Comparison of ENCODE assay signal across 12 cellular contexts in the genomic region with DNA sequence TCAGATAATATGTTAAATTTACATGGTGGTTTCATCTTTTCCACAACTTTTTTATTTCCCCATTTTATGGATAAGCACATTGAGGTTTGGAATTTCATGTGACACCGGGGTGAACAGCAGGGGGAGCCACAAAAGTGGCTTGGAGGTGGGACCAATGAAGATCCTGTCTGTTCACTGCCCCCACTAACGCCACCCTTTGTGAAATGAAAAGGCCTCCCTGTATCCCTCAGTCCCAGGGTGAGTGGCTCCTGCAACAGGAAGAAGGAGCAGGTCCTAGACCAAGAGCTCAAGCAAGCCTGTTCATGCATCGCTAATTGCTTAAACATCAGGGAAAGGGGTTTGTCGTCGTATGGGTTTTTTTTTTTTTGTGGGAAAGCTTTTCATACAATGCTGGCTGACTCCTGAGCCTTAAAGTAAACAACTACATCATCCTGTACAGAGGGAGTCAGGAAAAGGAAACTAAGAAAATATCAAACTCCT.
A peak's percentile ranks its signal among the peaks of the same experiment; 100 is the strongest.
DNase-seq lines count a peak whose midpoint lies in the region; ATAC-seq, FAIRE-seq and TF ChIP-seq lines count a peak whose summit lies in the region.
"Had no signal": no experiment of that assay in that cellular context is flagged by ENCODE, and none has a peak within 500 bp of the region (broad histone marks: within the 10 kb centered on the region; RNA-seq: fewer than 3 reads in every experiment).

No MANE protein-coding gene starts in this region.

- TF ChIP-seq POLR2A in IMR-90 (IDR thresholded peaks at IDR 0.05; ENCODE audit: low read depth, low read length) = no peak
- TF ChIP-seq POLR2A in HepG2 (IDR thresholded peaks at IDR 0.05; ENCODE audit: insufficient read depth in 1 of 2, low read depth in 2 of 2, low read length in 2 of 2) = no peak

- H3K27me3 ChIP-seq in IMR-90 (ENCODE audit: control insufficient read depth, insufficient read depth, low read length) = no peaks in the 10 kb centered on the region
- H3K27me3 ChIP-seq in bronchial epithelial cell (ENCODE audit: control insufficient read depth, insufficient read depth, low read length) = no peaks in the 10 kb centered on the region
- no peaks in the 10 kb centered on the region for H3K27me3 ChIP-seq in HepG2 (ENCODE audit: control insufficient read depth in 1 of 2, insufficient read depth in 2 of 2, low read length in 2 of 2)
- H3K27me3 ChIP-seq: neutrophil had no signal

- no TSS peak for BruUV-seq in IMR-90 (replicated peaks; lab: Mats Ljungman, UMichigan)
- no TSS peak for BruUV-seq in HepG2 (replicated peaks; lab: Mats Ljungman, UMichigan)

- H3K27ac ChIP-seq in IMR-90 (ENCODE audit: insufficient read depth, low read length) = peak overlapping the region; percentile 7
- H3K27ac ChIP-seq in HepG2 (ENCODE audit: extremely low read length, insufficient read depth, low read length) = no peak overlapping the region
- H3K27ac ChIP-seq: neutrophil had no signal

- H4K20me1 ChIP-seq in IMR-90 (ENCODE audit: insufficient read depth, low read length) (no peaks in the 10 kb centered on the region), HepG2 (ENCODE audit: insufficient read depth, low read length) (no peaks in the 10 kb centered on the region)

- no peaks in the 10 kb centered on the region for H3K9me3 ChIP-seq in IMR-90 (ENCODE audit: control insufficient read depth, insufficient read depth, low read length)
- no peaks in the 10 kb centered on the region for H3K9me3 ChIP-seq in HepG2 (ENCODE audit: low read length)
- H3K9me3 ChIP-seq: neutrophil had no signal

- H3K56ac ChIP-seq in IMR-90 (ENCODE audit: extremely low read depth, insufficient read depth, low read length) = peak overlapping the region; percentile 42; the same call in 1 of the 2 replicates

- peak overlapping the region; percentile 57; the same call in 1 of the 2 replicates for H3K14ac ChIP-seq in IMR-90 (replicated peaks; ENCODE audit: low read depth, low read length)

- H2AK9ac ChIP-seq in IMR-90 (replicated peaks; ENCODE audit: low read depth, low read length, poor library complexity) = no peak overlapping the region

- H3K9ac ChIP-seq in IMR-90 (ENCODE audit: low read depth, low read length) = no peak overlapping the region
- H3K9ac ChIP-seq in HepG2 (ENCODE audit: insufficient read depth, low read depth, low read length) = no peak overlapping the region

- FAIRE-seq in bronchial epithelial cell (lab: Jason Lieb, UNC) (no peak), HepG2 (lab: Jason Lieb, UNC) (peak; percentile 51)

- CTCF ChIA-PET in IMR-90 (lab: Yijun Ruan, JAX) = interaction anchor here (0.5 to 1.3 kb wide), 9 partner anchors 9 to 551 kb away, joined by 3 to 6 read pairs (median 3); no protein-coding TSS in a partner anchor
- CTCF ChIA-PET in HepG2 (lab: Yijun Ruan, JAX; ENCODE audit: low intra/inter-chr PET ratio, low total read pairs) = no interaction called here

- TF ChIP-seq CTCF in IMR-90 (conservative IDR thresholded peaks at IDR 0.05; ENCODE audit: low read depth, low read length) = peak; percentile 23; the same call in 1 of the 2 replicates
- TF ChIP-seq CTCF in bronchial epithelial cell (IDR thresholded peaks at IDR 0.05; ENCODE audit: insufficient read depth, low read length, severe bottlenecking) = no peak
- peak; percentile 34 for TF ChIP-seq CTCF in HepG2 (CRISPR knock-in tag; IDR thresholded peaks at IDR 0.05)

- dilution Hi-C loops in IMR-90 (cut with HindIII; ENCODE audit: low sequenced_read_pairs, unreplicated experiment) = no loop called here

- peak overlapping the region; percentile 38 for H2AFZ ChIP-seq in IMR-90 (replicated peaks; ENCODE audit: low read length, poor library complexity)
- no peak overlapping the region for H2AFZ ChIP-seq in HepG2 (ENCODE audit: low read length)

- H3K4ac ChIP-seq in IMR-90 (ENCODE audit: low read depth, low read length) = peak overlapping the region; percentile 51

- DNase-seq in DMS79 (lab: John Stamatoyannopoulos, UW) = peak; percentile 5
- DNase-seq in IMR-90 = peak; percentile 91
- peak; percentile 97 for DNase-seq in bronchial epithelial cell (ENCODE audit: low read depth)
- DNase-seq in HepG2 (ENCODE audit: low spot score) = peak; percentile 46
- DNase-seq in activated CD4-positive, alpha-beta T cell treated with anti-CD3 and anti-CD28 coated beads, Interleukin-2, amount 50 U/mL, for 48 hours = no peak
- no peak for DNase-seq in activated T-cell treated with anti-CD3 and anti-CD28 coated beads, Interleukin-2, amount 50 U/mL, for 1 hour
- DNase-seq in NCI-H1930 (lab: John Stamatoyannopoulos, UW) = no peak
- DNase-seq: activated T-cell treated with anti-CD3 and anti-CD28 coated beads, Interleukin-2, amount 50 U/mL, for 4 hours; GDM1; SHP77 treated with DMSO at 0.1 percent for 48 hours had no signal

- H3K9me1 ChIP-seq in IMR-90 (ENCODE audit: insufficient read depth, low read length) = no peaks in the 10 kb centered on the region

- peak overlapping the region in 1 of 2 experiments; percentile 14; a peak in 1 of 4 replicates for H4K8ac ChIP-seq in IMR-90 (ENCODE audit: low read depth in 2 of 2, low read length in 2 of 2)

- no peaks in the 10 kb centered on the region for H3K79me2 ChIP-seq in HepG2 (ENCODE audit: insufficient read depth, low read length)

- peak overlapping the region; percentile 59; the same call in 1 of the 2 replicates for H2AK5ac ChIP-seq in IMR-90 (ENCODE audit: low read depth, low read length)

- WGBS in IMR-90 (ENCODE audit: extremely low coverage in 2 of 2, insufficient read length in 1 of 2), 2 experiments = no CpG with 5 or more reads among the region's 5 CpGs
- 37% methylated on average over 5 of the region's 5 CpGs for WGBS in HepG2 (ENCODE audit: low lambda C conversion rate)

- TF ChIP-seq RAD21 in IMR-90 (IDR thresholded peaks at IDR 0.05; ENCODE audit: low read length) (no peak), HepG2 (CRISPR knock-in tag; IDR thresholded peaks at IDR 0.05) (no peak)

- peak overlapping the region; percentile 16 for H2BK5ac ChIP-seq in IMR-90 (ENCODE audit: low read depth, low read length, poor library complexity, severe bottlenecking)

- H3K23ac ChIP-seq in IMR-90 (ENCODE audit: low read depth, low read length) = 0 out of 2 replicates have a peak overlapping the region, but pooled peaks have one; percentile 1

- H3K36me3 ChIP-seq in IMR-90 (ENCODE audit: control insufficient read depth, insufficient read depth, low read length) (peaks cover 1% of the 10 kb centered on the region), bronchial epithelial cell (ENCODE audit: control insufficient read depth, insufficient read depth, low read length) (no peaks in the 10 kb centered on the region), HepG2 (replicated peaks in 1 of 2; ENCODE audit: control insufficient read depth in 1 of 2, insufficient read depth in 2 of 2, low read length in 2 of 2) (no peaks in the 10 kb centered on the region)
- H3K36me3 ChIP-seq: neutrophil had no signal

- POLR2A ChIA-PET in IMR-90 (lab: Charles Lee; ENCODE audit: unreplicated experiment) (interaction anchor here (0.6 to 0.8 kb wide), 2 partner anchors 98 to 268 kb away, joined by 3 read pairs; a partner anchor contains a TSS), HepG2 (lab: Yijun Ruan, JAX) (no interaction called here)

- H3K79me1 ChIP-seq in IMR-90 (ENCODE audit: low read depth in 1 of 2, low read length in 2 of 2) = no peaks in the 10 kb centered on the region; a peak in 1 of 4 replicates

- intact Hi-C loops in IMR-90 (cut with micrococcal nuclease) (no loop called here), HepG2 (cut with micrococcal nuclease; ENCODE audit: unreplicated experiment) (no loop called here)

- peak overlapping the region; percentile 73 for H2BK120ac ChIP-seq in IMR-90 (ENCODE audit: low read depth, low read length)

- H2BK15ac ChIP-seq in IMR-90 (ENCODE audit: low read depth, low read length) = peak overlapping the region; percentile 3; the same call in 1 of the 3 replicates

- peak; percentile 82 for ATAC-seq in IMR-90 (ENCODE audit: low read depth)
- peak; percentile 39; the same call in 1 of the 3 replicates for ATAC-seq in HepG2
- no peak for ATAC-seq in HG03439 (IDR thresholded peaks at IDR 0.05; ENCODE audit: unreplicated experiment)
- ATAC-seq: activated T-cell treated with anti-CD3 and anti-CD28 coated beads, Interleukin-2, amount 50 U/mL, for 4 hours had no signal

- no peak overlapping the region; the same call in 1 of the 2 replicates for H3K18ac ChIP-seq in IMR-90 (ENCODE audit: low read depth, low read length)

- 0 out of 2 replicates have a peak overlapping the region, but pooled peaks have one; percentile 34 for H4K91ac ChIP-seq in IMR-90 (ENCODE audit: insufficient read depth, low read depth, low read length)

- H2BK20ac ChIP-seq in IMR-90 (ENCODE audit: low read depth, low read length) = peak overlapping the region; percentile 6; the same call in 1 of the 2 replicates

- TF ChIP-seq EP300 in HepG2 (IDR thresholded peaks at IDR 0.05; ENCODE audit: low read depth in 2 of 2, low read length in 2 of 2) (no peak), HepG2 (CRISPR knock-in tag; IDR thresholded peaks at IDR 0.05; ENCODE audit: borderline replicate concordance) (no peak)

- H3K4me1 ChIP-seq in IMR-90 (ENCODE audit: control insufficient read depth, insufficient read depth, low read length) = peaks cover 5% of the 10 kb centered on the region
- H3K4me1 ChIP-seq in HepG2 (ENCODE audit: insufficient read depth, low read length) = peaks cover 30% of the 10 kb centered on the region

- peak overlapping the region; percentile 3; the same call in 1 of the 2 replicates for H4K5ac ChIP-seq in IMR-90 (ENCODE audit: low read depth, low read length)

- H3K4me3 ChIP-seq in IMR-90 (ENCODE audit: insufficient read depth, low read depth, low read length) (no peak overlapping the region), bronchial epithelial cell (ENCODE audit: low read depth, low read length) (no peak overlapping the region), HepG2 (replicated peaks in 1 of 3; ENCODE audit: insufficient read depth in 1 of 3, low read depth in 2 of 3, low read length in 3 of 3) (no peak overlapping the region)

- in situ Hi-C loops in IMR-90 (cut with MboI; ENCODE audit: low sequenced_read_pairs) = no loop called here
- in situ Hi-C loops in HepG2 (cut with HindIII; ENCODE audit: extremely low pct_ligation_motif_present, low pct_unique_long_range_greater_than_20kb) = no loop called here

- H3K4me2 ChIP-seq in IMR-90 (ENCODE audit: low read depth, low read length) (peak overlapping the region; percentile 3; the same call in 1 of the 2 replicates), HepG2 (ENCODE audit: low read depth, low read length) (peak overlapping the region; percentile 4; the same call in 1 of the 2 replicates)

TF ChIP-seq in HepG2, 621 proteins besides CTCF, POLR2A, EP300 and RAD21 (continues in another document):
- TF ChIP-seq TRIM24 (CRISPR knock-in tag; IDR thresholded peaks at IDR 0.05) (no peak), SIX4 (CRISPR knock-in tag; IDR thresholded peaks at IDR 0.05) (no peak), CREB1 (IDR thresholded peaks at IDR 0.05) (no peak), CREB1 (CRISPR knock-in tag; IDR thresholded peaks at IDR 0.05) (no peak), ZMYM3 (CRISPR knock-in tag; IDR thresholded peaks at IDR 0.05) (peak; percentile 70), ZNF782 (CRISPR knock-in tag; IDR thresholded peaks at IDR 0.05; ENCODE audit: borderline replicate concordance) (no peak), ADNP (CRISPR knock-in tag; IDR thresholded peaks at IDR 0.05) (0 out of 2 replicates have a peak, but pooled peaks have one; percentile 45), FOXA1 (IDR thresholded peaks at IDR 0.05) (no peak), FOXA1 (CRISPR knock-in tag; IDR thresholded peaks at IDR 0.05) (peak; percentile 26; the same call in 1 of the 2 replicates)

Comparison
In these comparisons a context has a peak if more than half of its experiments do, and no peak if none do; other contexts are left out.
1. DNase-seq: peak in DMS79 (single experiment), IMR-90 (single experiment), bronchial epithelial cell (single experiment) and HepG2 (single experiment); none in activated CD4-positive, alpha-beta T cell treated with anti-CD3 and anti-CD28 coated beads, Interleukin-2, amount 50 U/mL, for 48 hours (0 of 2), activated T-cell treated with anti-CD3 and anti-CD28 coated beads, Interleukin-2, amount 50 U/mL, for 1 hour (single experiment) and NCI-H1930 (0 of 2).